Comparison of ENCODE assay signal across 10 cellular contexts in genomic region chr3:7309707-7310106, GRCh38.
DNase-seq lines count a peak whose midpoint lies in the region; ATAC-seq, FAIRE-seq and TF ChIP-seq lines count a peak whose summit lies in the region.
"Had no signal": no experiment of that assay in that cellular context is flagged by ENCODE, and none has a peak within 500 bp of the region (broad histone marks: within the 10 kb centered on the region; RNA-seq: fewer than 3 reads in every experiment).

No MANE protein-coding gene starts in this region.

- peak overlapping the region; percentile 56 for H3K4me2 ChIP-seq in endothelial cell of umbilical vein (ENCODE audit: insufficient read depth, low read length)

- no peaks in the 10 kb centered on the region for H4K20me1 ChIP-seq in endothelial cell of umbilical vein (replicated peaks; ENCODE audit: control insufficient read depth, extremely low read depth, insufficient read depth, low read length)

- intact Hi-C loops in endothelial cell of umbilical vein (cut with micrococcal nuclease) (loop anchor here (1.0 to 5.0 kb wide), 11 partner anchors 37 to 861 kb away; no protein-coding TSS in a partner anchor), sigmoid colon (cut with DNase I) (loop anchor here (5.0 kb wide), 1 partner anchor 73 kb away; no protein-coding TSS in a partner anchor)

- CTCF ChIA-PET in endothelial cell of umbilical vein (lab: Charles Lee), result interaction anchor here (1.0 to 1.5 kb wide), 6 partner anchors 13 to 491 kb away, joined by 3 to 6 read pairs (median 4); no protein-coding TSS in a partner anchor

- dilution Hi-C loops in endothelial cell of umbilical vein (cut with MboI; ENCODE audit: extremely low pct_ligation_motif_present, low sequenced_read_pairs), result no loop called here

- DNase-seq in HT1080 (ENCODE audit: low read depth) (peak; percentile 62), endothelial cell of umbilical vein (ENCODE audit: low read depth, low spot score) (peak; percentile 98), kidney glomerular epithelial cell (lab: John Stamatoyannopoulos, UW) (peak; percentile 46), sigmoid colon (peak; percentile 74), HUDEP-2 (lab: John Stamatoyannopoulos, UW; ENCODE audit: unreplicated experiment in 76 of 76) (no peak), H7 (no peak), DMS 273 treated with DMSO at 0.1 percent for 48 hours (lab: John Stamatoyannopoulos, UW) (no peak)
- DNase-seq: NCI-H82 had no signal

- H3K9me3 ChIP-seq in endothelial cell of umbilical vein (replicated peaks; ENCODE audit: control insufficient read depth, insufficient read depth, low read length), result no peaks in the 10 kb centered on the region
- no peaks in the 10 kb centered on the region for H3K9me3 ChIP-seq in sigmoid colon

- no peak for TF ChIP-seq POLR2A in endothelial cell of umbilical vein (IDR thresholded peaks at IDR 0.05; ENCODE audit: low read depth, low read length)
- TF ChIP-seq POLR2A in sigmoid colon (IDR thresholded peaks at IDR 0.05), result no peak

- WGBS in sigmoid colon, 2 donors, result 28 to 60% methylated on average over 3 of the region's 3 CpGs

- peak in 3 of 4 donors; percentile 20 to 74 (median 24) for TF ChIP-seq EP300 in sigmoid colon (IDR thresholded peaks at IDR 0.05)

- H2AFZ ChIP-seq in endothelial cell of umbilical vein (ENCODE audit: low read depth, low read length), result peak overlapping the region; percentile 14

- POLR2A ChIA-PET in endothelial cell of umbilical vein (lab: Charles Lee), result interaction anchor here (0.7 kb wide), 1 partner anchor 424 kb away, joined by 3 read pairs; no protein-coding TSS in a partner anchor

- ATAC-seq in HG02885 (IDR thresholded peaks at IDR 0.05; ENCODE audit: poor library complexity, unreplicated experiment), result no peak
- ATAC-seq: GM12878 had no signal

- no TSS peak for BruUV-seq in endothelial cell of umbilical vein (replicated peaks; lab: Mats Ljungman, UMichigan)

- no peaks in the 10 kb centered on the region for H3K79me2 ChIP-seq in endothelial cell of umbilical vein (ENCODE audit: control insufficient read depth, insufficient read depth, low read length)

- H3K9ac ChIP-seq in endothelial cell of umbilical vein (replicated peaks; ENCODE audit: extremely low read depth, insufficient read depth, low read length), result peak overlapping the region; percentile 36

- H3K36me3 ChIP-seq in endothelial cell of umbilical vein (ENCODE audit: control insufficient read depth in 2 of 2, extremely low read depth in 1 of 2, insufficient read depth in 2 of 2, low read length in 2 of 2) (no peaks in the 10 kb centered on the region), sigmoid colon (no peaks in the 10 kb centered on the region), H7 (replicated peaks; ENCODE audit: control insufficient read depth, insufficient read depth, low read length) (no peaks in the 10 kb centered on the region)

- TF ChIP-seq CTCF in endothelial cell of umbilical vein (IDR thresholded peaks at IDR 0.05; ENCODE audit: extremely low read depth in 1 of 2, insufficient read depth in 1 of 2, low read depth in 1 of 2, low read length in 2 of 2), result no peak
- no peak for TF ChIP-seq CTCF in sigmoid colon (IDR thresholded peaks at IDR 0.05)

- H3K4me3 ChIP-seq in endothelial cell of umbilical vein (replicated peaks in 1 of 3; ENCODE audit: insufficient read depth in 1 of 3, low read depth in 1 of 3, low read length in 3 of 3) (no peak overlapping the region), sigmoid colon (no peak overlapping the region), H7 (ENCODE audit: insufficient read depth, low read depth, low read length) (no peak overlapping the region)
- H3K4me3 ChIP-seq: GM12878 had no signal

- FAIRE-seq in endothelial cell of umbilical vein (lab: Jason Lieb, UNC), result peak; percentile 92
- FAIRE-seq: GM12878 had no signal

- H3K27me3 ChIP-seq in endothelial cell of umbilical vein (ENCODE audit: control insufficient read depth in 2 of 2, insufficient read depth in 2 of 2, low read length in 2 of 2), result no peaks in the 10 kb centered on the region
- H3K27me3 ChIP-seq in sigmoid colon, result no peaks in the 10 kb centered on the region
- H3K27me3 ChIP-seq in H7 (ENCODE audit: control insufficient read depth, insufficient read depth, low read length), result no peaks in the 10 kb centered on the region

- H3K9me1 ChIP-seq in endothelial cell of umbilical vein (replicated peaks; ENCODE audit: control insufficient read depth, extremely low read depth, insufficient read depth, low read length), result no peaks in the 10 kb centered on the region

- H3K27ac ChIP-seq in endothelial cell of umbilical vein (ENCODE audit: insufficient read depth, low read depth, low read length) (peak overlapping the region; percentile 96), sigmoid colon (peak overlapping the region in 2 of 4 donors; percentile 15 to 40)

- H3K4me1 ChIP-seq in endothelial cell of umbilical vein (ENCODE audit: control insufficient read depth, extremely low read depth, insufficient read depth, low read length) (peaks cover 54% of the 10 kb centered on the region), sigmoid colon (peaks cover 0 to 38% (median 21%) of the 10 kb centered on the region in 4 donors)

TF ChIP-seq in endothelial cell of umbilical vein, 7 proteins besides CTCF, POLR2A, EP300 and RAD21:
- TF ChIP-seq POLR2AphosphoS5 (IDR thresholded peaks at IDR 0.05; ENCODE audit: insufficient read depth, low read depth, low read length) (peak; percentile 77), GATA2 (IDR thresholded peaks at IDR 0.05; ENCODE audit: insufficient read depth, insufficient read length, low read depth, low read length) (peak; percentile 80), JUN (IDR thresholded peaks at IDR 0.05; ENCODE audit: borderline replicate concordance, insufficient read depth, insufficient read length, low read depth) (peak; percentile 59), EZH2 (IDR thresholded peaks at IDR 0.05; ENCODE audit: borderline replicate concordance, low read depth, low read length, severe bottlenecking) (no peak), FOS (IDR thresholded peaks at IDR 0.05; ENCODE audit: borderline replicate concordance, insufficient read depth, low read length) (peak; percentile 37), MYC (IDR thresholded peaks at IDR 0.05; ENCODE audit: low read depth, low read length) (no peak), MAX (IDR thresholded peaks at IDR 0.05; ENCODE audit: insufficient read depth, insufficient read length) (no peak)
TF ChIP-seq in endothelial cell of umbilical vein: peak in this region for 4.

Comparison
In these comparisons a context has a peak if more than half of its experiments do, and no peak if none do; other contexts are left out.
1. DNase-seq: peak in HT1080 (single experiment), endothelial cell of umbilical vein (single experiment), kidney glomerular epithelial cell (single experiment) and sigmoid colon (single experiment); none in HUDEP-2 (0 of 76), H7 (single experiment) and DMS 273 treated with DMSO at 0.1 percent for 48 hours (single experiment).